Comparison of ENCODE assay signal across 20 cellular contexts in the genomic region with DNA sequence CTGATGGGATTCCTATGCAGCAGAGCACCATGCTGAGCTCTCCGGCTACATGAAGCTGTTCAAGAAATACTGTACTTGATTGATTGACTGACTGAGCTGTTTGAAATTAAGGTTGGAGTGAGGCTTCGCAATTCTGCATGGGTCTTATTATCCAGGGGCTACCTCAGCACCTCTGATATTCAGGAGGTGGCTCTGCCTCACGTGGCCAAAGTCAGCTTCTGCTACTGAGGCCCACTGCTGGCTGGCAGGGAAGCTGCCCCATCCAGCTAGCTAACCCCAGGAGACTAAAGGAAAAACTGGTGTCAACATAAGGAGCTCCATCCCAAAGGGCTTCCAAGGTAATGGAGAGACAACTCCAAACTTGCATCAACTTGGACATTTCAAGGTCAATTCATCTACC.
"Had no signal": no experiment of that assay in that cellular context is flagged by ENCODE, and none has a peak within 500 bp of the region (broad histone marks: within the 10 kb centered on the region; RNA-seq: fewer than 3 reads in every experiment).

No MANE protein-coding gene starts in this region.

- H3K27ac ChIP-seq: colonic mucosa, gastrocnemius medialis, heart right ventricle, neutrophil, right atrium auricular region, suprapubic skin, tibial artery, upper lobe of right lung, vagina had no signal

- DNase-seq: colonic mucosa; effector CD4-positive, alpha-beta T cell; gastrocnemius medialis; heart right ventricle; hypothalamus; mammary epithelial cell; mucosa of descending colon; naive thymus-derived CD8-positive, alpha-beta T cell; small intestine; stimulated activated CD4-positive, alpha-beta T cell treated with anti-CD3 and anti-CD28 coated beads, Interleukin-12 subunit alpha, Interleukin-12 subunit beta, amount 100 ng/mL, for 4 hours; stimulated activated naive CD8-positive, alpha-beta T cell treated with anti-CD3 and anti-CD28 coated beads, Interleukin-15, Interleukin-2, amounts not matched to agents 100 U/mL and 50 U/mL, for 24 hours; tibial artery; upper lobe of right lung had no signal

- H3K4me1 ChIP-seq: colonic mucosa, right atrium auricular region, suprapubic skin, tibial artery, upper lobe of right lung, vagina had no signal

- H3K4me3 Mint-ChIP-seq: naive thymus-derived CD8-positive, alpha-beta T cell had no signal

- ATAC-seq: esophagus mucosa; gastrocnemius medialis; heart right ventricle; left lobe of liver; mucosa of descending colon; naive thymus-derived CD8-positive, alpha-beta T cell; stimulated activated naive CD8-positive, alpha-beta T cell treated with anti-CD3 and anti-CD28 coated beads, Interleukin-15, Interleukin-2, amounts not matched to agents 100 U/mL and 50 U/mL, for 24 hours; upper lobe of right lung had no signal

- FAIRE-seq: islet of Langerhans, small intestine had no signal

- H3K4me3 ChIP-seq: colonic mucosa, gastrocnemius medialis, heart right ventricle, mucosa of descending colon, right atrium auricular region, suprapubic skin, tibial artery, upper lobe of right lung, vagina had no signal

- H3K27me3 Mint-ChIP-seq: naive thymus-derived CD8-positive, alpha-beta T cell had no signal

- H3K9me3 Mint-ChIP-seq: naive thymus-derived CD8-positive, alpha-beta T cell had no signal

- H3K9me3 ChIP-seq: colonic mucosa, gastrocnemius medialis, heart right ventricle, mucosa of descending colon, neutrophil, right atrium auricular region, suprapubic skin, tibial artery, upper lobe of right lung, vagina had no signal

- H3K27me3 ChIP-seq: colonic mucosa, gastrocnemius medialis, heart right ventricle, neutrophil, right atrium auricular region, suprapubic skin, tibial artery, upper lobe of right lung, vagina had no signal
